In the genomic region with DNA sequence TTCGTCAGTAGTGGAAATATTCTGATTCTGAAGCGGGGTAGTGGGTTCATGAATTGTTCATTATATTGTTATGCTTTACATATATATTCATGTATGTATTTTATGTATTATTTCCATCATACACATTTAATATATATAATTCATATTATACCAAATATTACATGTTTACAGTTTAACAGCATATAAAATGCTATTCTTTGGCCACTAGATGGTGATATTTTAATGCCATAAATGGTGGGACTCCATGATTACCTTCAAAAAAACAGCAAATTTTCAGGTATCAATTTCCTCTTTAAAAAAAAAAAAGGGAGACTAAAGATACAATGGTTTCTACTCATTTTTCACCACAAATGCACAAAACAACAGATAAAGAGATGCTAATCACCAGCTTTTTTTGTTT, we compare ENCODE assay signal across 10 cellular contexts. TPM values are rescaled to one million over a fixed set of nuclear protein-coding genes. Genes with fewer than 3 reads are reported as not detected.
DNase-seq lines count a peak whose midpoint lies in the region; ATAC-seq and FAIRE-seq lines count a peak whose summit lies in the region.
"Had no signal": no experiment of that assay in that cellular context is flagged by ENCODE, and none has a peak within 500 bp of the region (broad histone marks: within the 10 kb centered on the region; RNA-seq: fewer than 3 reads in every experiment).

No MANE protein-coding gene starts in this region.

- no peak overlapping the region for H3K4me3 Mint-ChIP-seq in CD4-positive, CD25-positive, alpha-beta regulatory T cell
- H3K4me3 Mint-ChIP-seq in activated T-helper 1 cell treated with anti-CD3 and anti-CD28 coated beads, Interleukin-12 subunit alpha, Interleukin-12 subunit beta, Interleukin-2, Interleukin-4 antibody, amounts not matched to agents 30 ng/mL and 10 ng/mL and 1 ng/mL, durations not matched to agents 14 hours and 24 hours and 36 hours = no peak overlapping the region

- no peak overlapping the region for H3K27ac ChIP-seq in CD4-positive, CD25-positive, alpha-beta regulatory T cell (ENCODE audit: insufficient read depth, low read length, poor library complexity, severe bottlenecking)
- H3K27ac ChIP-seq: neutrophil had no signal

- intact Hi-C loops in activated T-helper 1 cell treated with anti-CD3 and anti-CD28 coated beads, Interleukin-12 subunit alpha, Interleukin-12 subunit beta, Interleukin-2, Interleukin-4 antibody, amounts not matched to agents 30 ng/mL and 10 ng/mL and 1 ng/mL, durations not matched to agents 14 hours and 24 hours and 36 hours (cut with micrococcal nuclease) = loop anchor here (1.0 to 5.0 kb wide), 2 partner anchors 127 to 205 kb away; partner anchors contain the start of gene PAPOLA

- H3K36me3 ChIP-seq in CD4-positive, CD25-positive, alpha-beta regulatory T cell (ENCODE audit: control insufficient read depth, insufficient read depth, low read length) = peaks cover 37% of the 10 kb centered on the region

- H3K9me3 Mint-ChIP-seq in CD4-positive, CD25-positive, alpha-beta regulatory T cell = peaks cover 0 to 2% (median 0%) of the 10 kb centered on the region in 7 donors
- H3K9me3 Mint-ChIP-seq in activated T-helper 1 cell treated with anti-CD3 and anti-CD28 coated beads, Interleukin-12 subunit alpha, Interleukin-12 subunit beta, Interleukin-2, Interleukin-4 antibody, amounts not matched to agents 30 ng/mL and 10 ng/mL and 1 ng/mL, durations not matched to agents 14 hours and 24 hours and 36 hours = no peaks in the 10 kb centered on the region

- H3K4me1 ChIP-seq in CD4-positive, CD25-positive, alpha-beta regulatory T cell (ENCODE audit: control insufficient read depth, insufficient read depth, low read length, poor library complexity, severe bottlenecking) = no peaks in the 10 kb centered on the region

- no peaks in the 10 kb centered on the region for H3K27me3 ChIP-seq in CD4-positive, CD25-positive, alpha-beta regulatory T cell (ENCODE audit: control insufficient read depth, insufficient read depth, low read length)
- H3K27me3 ChIP-seq: neutrophil had no signal

- no peaks in the 10 kb centered on the region for H3K27me3 Mint-ChIP-seq in CD4-positive, CD25-positive, alpha-beta regulatory T cell
- H3K27me3 Mint-ChIP-seq in activated T-helper 1 cell treated with anti-CD3 and anti-CD28 coated beads, Interleukin-12 subunit alpha, Interleukin-12 subunit beta, Interleukin-2, Interleukin-4 antibody, amounts not matched to agents 30 ng/mL and 10 ng/mL and 1 ng/mL, durations not matched to agents 14 hours and 24 hours and 36 hours (ENCODE audit: insufficient read depth) = no peaks in the 10 kb centered on the region

- DNase-seq in CD4-positive, CD25-positive, alpha-beta regulatory T cell = peak in 2 of 3 donors; percentile 39 to 44
- DNase-seq in HT-29 (ENCODE audit: low spot score) = peak; percentile 21
- DNase-seq in left lobe of liver (ENCODE audit: low spot score) = no peak
- no peak for DNase-seq in activated T-helper 1 cell treated with anti-CD3 and anti-CD28 coated beads, Interleukin-12 subunit alpha, Interleukin-12 subunit beta, Interleukin-2, Interleukin-4 antibody, amounts not matched to agents 30 ng/mL and 10 ng/mL and 1 ng/mL, durations not matched to agents 14 hours and 24 hours and 36 hours (ENCODE audit: low spot score)
- DNase-seq in OCI-M2 (lab: John Stamatoyannopoulos, UW; ENCODE audit: unreplicated experiment) = no peak
- no peak for DNase-seq in anterior cingulate cortex (lab: John Stamatoyannopoulos, UW)

- FAIRE-seq in TTC549 (lab: Jason Lieb, UNC) = peak; percentile 83
- FAIRE-seq: H1 had no signal

- no peak overlapping the region for H3K4me3 ChIP-seq in CD4-positive, CD25-positive, alpha-beta regulatory T cell (ENCODE audit: low read depth, low read length)

- H3K36me3 Mint-ChIP-seq in CD4-positive, CD25-positive, alpha-beta regulatory T cell = peaks cover 23% of the 10 kb centered on the region
- H3K36me3 Mint-ChIP-seq in activated T-helper 1 cell treated with anti-CD3 and anti-CD28 coated beads, Interleukin-12 subunit alpha, Interleukin-12 subunit beta, Interleukin-2, Interleukin-4 antibody, amounts not matched to agents 30 ng/mL and 10 ng/mL and 1 ng/mL, durations not matched to agents 14 hours and 24 hours and 36 hours (ENCODE audit: low read depth) = peaks cover 11% of the 10 kb centered on the region

- peaks cover 0 to 6% (median 3%) of the 10 kb centered on the region in 4 donors for H3K4me1 Mint-ChIP-seq in CD4-positive, CD25-positive, alpha-beta regulatory T cell
- H3K4me1 Mint-ChIP-seq in activated T-helper 1 cell treated with anti-CD3 and anti-CD28 coated beads, Interleukin-12 subunit alpha, Interleukin-12 subunit beta, Interleukin-2, Interleukin-4 antibody, amounts not matched to agents 30 ng/mL and 10 ng/mL and 1 ng/mL, durations not matched to agents 14 hours and 24 hours and 36 hours (ENCODE audit: low read depth) = no peaks in the 10 kb centered on the region

- peak in 1 of 2 donors; percentile 39 for ATAC-seq in CD4-positive, CD25-positive, alpha-beta regulatory T cell (ENCODE audit: low read depth in 2 of 2)
- peak; percentile 66 for ATAC-seq in left lobe of liver
- ATAC-seq in HG02973 (IDR thresholded peaks at IDR 0.05; ENCODE audit: unreplicated experiment) = no peak

- H3K9me3 ChIP-seq in CD4-positive, CD25-positive, alpha-beta regulatory T cell (ENCODE audit: control insufficient read depth in 2 of 2, low read length in 2 of 2) = no peaks in the 10 kb centered on the region
- H3K9me3 ChIP-seq: neutrophil had no signal

- H3K27ac Mint-ChIP-seq in CD4-positive, CD25-positive, alpha-beta regulatory T cell = no peak overlapping the region
- no peak overlapping the region for H3K27ac Mint-ChIP-seq in activated T-helper 1 cell treated with anti-CD3 and anti-CD28 coated beads, Interleukin-12 subunit alpha, Interleukin-12 subunit beta, Interleukin-2, Interleukin-4 antibody, amounts not matched to agents 30 ng/mL and 10 ng/mL and 1 ng/mL, durations not matched to agents 14 hours and 24 hours and 36 hours

RNA-seq across cellular contexts. Expression of gene BDKRB1, which starts 41.0 kb away (rescaled TPM):
- not detected for total RNA-seq in CD4-positive, CD25-positive, alpha-beta regulatory T cell
- polyA plus RNA-seq in CD4-positive, CD25-positive, alpha-beta regulatory T cell = not detected
- total RNA-seq in HT-29 (2014; rRNA removed; shearing (Covaris generic)) = not detected in 2 replicates
- not detected for total RNA-seq in left lobe of liver
- not detected in 2 replicates for total RNA-seq in activated T-helper 1 cell treated with anti-CD3 and anti-CD28 coated beads, Interleukin-12 subunit alpha, Interleukin-12 subunit beta, Interleukin-2, Interleukin-4 antibody, amounts not matched to agents 30 ng/mL and 10 ng/mL and 1 ng/mL, durations not matched to agents 14 hours and 24 hours and 36 hours
- total RNA-seq: H1 had no signal

Comparison
In these comparisons a context has a peak if more than half of its experiments do, and no peak if none do; other contexts are left out.
1. DNase-seq: peak in CD4-positive, CD25-positive, alpha-beta regulatory T cell (2 of 3) and HT-29 (single experiment); none in left lobe of liver (single experiment), activated T-helper 1 cell treated with anti-CD3 and anti-CD28 coated beads, Interleukin-12 subunit alpha, Interleukin-12 subunit beta, Interleukin-2, Interleukin-4 antibody, amounts not matched to agents 30 ng/mL and 10 ng/mL and 1 ng/mL, durations not matched to agents 14 hours and 24 hours and 36 hours (single experiment), OCI-M2 (single experiment) and anterior cingulate cortex (0 of 58).